Comparison of ENCODE assay signal across 20 cellular contexts in genomic region chr7:107020400-107020799, GRCh38.
"Had no signal": no experiment of that assay in that cellular context is flagged by ENCODE, and none has a peak within 500 bp of the region (broad histone marks: within the 10 kb centered on the region; RNA-seq: fewer than 3 reads in every experiment).

No MANE protein-coding gene starts in this region.

- H3K27ac ChIP-seq: breast epithelium, WERI-Rb-1 had no signal

- H3K27ac Mint-ChIP-seq: activated CD8-positive, alpha-beta T cell treated with anti-CD3 and anti-CD28 coated beads for 36 hours; activated naive CD4-positive, alpha-beta T cell treated with anti-CD3 and anti-CD28 coated beads, Interleukin-2, amount 50 U/mL, for 24 hours; activated T-cell treated with anti-CD3 and anti-CD28 coated beads, Interleukin-2, amount 50 U/mL, for 72 hours; T-cell had no signal

- H3K9me3 Mint-ChIP-seq: activated CD8-positive, alpha-beta T cell treated with anti-CD3 and anti-CD28 coated beads for 36 hours; activated naive CD4-positive, alpha-beta T cell treated with anti-CD3 and anti-CD28 coated beads, Interleukin-2, amount 50 U/mL, for 24 hours; activated T-cell treated with anti-CD3 and anti-CD28 coated beads, Interleukin-2, amount 50 U/mL, for 72 hours; T-cell had no signal

- H3K27me3 Mint-ChIP-seq: T-cell had no signal

- H3K4me3 Mint-ChIP-seq: activated CD8-positive, alpha-beta T cell treated with anti-CD3 and anti-CD28 coated beads for 36 hours; activated naive CD4-positive, alpha-beta T cell treated with anti-CD3 and anti-CD28 coated beads, Interleukin-2, amount 50 U/mL, for 24 hours; activated T-cell treated with anti-CD3 and anti-CD28 coated beads, Interleukin-2, amount 50 U/mL, for 72 hours; T-cell had no signal

- H3K4me3 ChIP-seq: breast epithelium had no signal

- H3K4me1 Mint-ChIP-seq: activated naive CD4-positive, alpha-beta T cell treated with anti-CD3 and anti-CD28 coated beads, Interleukin-2, amount 50 U/mL, for 24 hours; T-cell had no signal

- H3K27me3 ChIP-seq: breast epithelium had no signal

- H3K36me3 Mint-ChIP-seq: activated naive CD4-positive, alpha-beta T cell treated with anti-CD3 and anti-CD28 coated beads, Interleukin-2, amount 50 U/mL, for 24 hours; T-cell had no signal

- DNase-seq: activated CD4-positive, alpha-beta T cell treated with anti-CD3 and anti-CD28 coated beads for 4 hours; activated CD8-positive, alpha-beta memory T cell treated with anti-CD3 and anti-CD28 coated beads, Interleukin-2, amount 50 U/mL, for 4 hours; activated CD8-positive, alpha-beta T cell treated with anti-CD3 and anti-CD28 coated beads for 36 hours; activated T-cell treated with anti-CD3 and anti-CD28 coated beads, Interleukin-2, amount 50 U/mL, for 72 hours; aorta; central memory CD4-positive, alpha-beta T cell; MM.1S; NCI-H146; NCI-H187 treated with DMSO at 0.1 percent for 48 hours; NCI-H2081 treated with DMSO at 0.1 percent for 48 hours; NCI-H2171 treated with DMSO at 0.1 percent for 48 hours; NCI-H226; NCI-H526 treated with DMSO at 0.1 percent for 48 hours; NCI-H82; SIG-M5; T-cell; WERI-Rb-1 had no signal

- H3K36me3 ChIP-seq: breast epithelium, WERI-Rb-1 had no signal

- ATAC-seq: activated CD4-positive, CD25-positive, alpha-beta regulatory T cell treated with anti-CD3 and anti-CD28 coated beads, Interleukin-2, amount 50 U/mL, for 24 hours; activated CD8-positive, alpha-beta T cell treated with anti-CD3 and anti-CD28 coated beads for 36 hours; activated T-cell treated with anti-CD3 and anti-CD28 coated beads, Interleukin-2, amount 50 U/mL, for 72 hours; T-cell had no signal
